ENCODE assay signal across 1 cellular context in the genomic region with DNA sequence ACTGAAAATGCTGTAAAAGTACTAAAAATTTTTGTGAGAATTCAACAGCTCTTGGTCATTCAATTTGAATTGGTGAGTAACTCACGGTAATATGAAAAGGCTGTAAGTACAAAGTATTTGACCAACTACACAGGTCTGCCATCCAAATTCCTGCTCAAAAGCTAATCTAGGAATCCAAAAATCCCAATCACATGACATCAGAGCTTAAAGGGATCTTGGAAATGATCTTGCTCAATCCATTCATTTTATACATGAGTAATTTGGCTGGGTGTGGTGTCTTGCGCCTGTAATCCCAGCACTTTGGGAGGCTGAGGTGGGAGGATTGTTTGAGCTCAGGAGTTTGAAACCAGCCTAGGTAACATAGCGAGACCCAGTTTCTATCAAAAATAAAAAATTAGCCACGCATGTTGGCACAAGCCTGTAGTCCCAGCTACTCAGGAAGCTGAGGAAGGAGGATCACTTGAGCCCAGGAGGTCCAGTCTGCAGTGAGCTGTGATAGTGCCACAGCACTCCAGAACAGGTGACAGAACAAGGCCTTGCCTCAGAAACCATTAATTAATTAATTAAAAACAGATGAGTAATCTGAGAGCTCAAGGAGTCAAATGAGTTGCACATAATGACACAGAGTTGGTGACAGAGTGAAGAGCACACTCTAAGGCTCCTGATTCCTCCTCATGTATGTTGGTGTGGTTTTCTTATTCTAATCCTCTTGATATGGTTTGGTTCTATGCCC.
TF ChIP-seq lines count a peak whose summit lies in the region.

No MANE protein-coding gene starts in this region.

TF ChIP-seq in endothelial cell of umbilical vein, 7 proteins besides CTCF, POLR2A, EP300 and RAD21 (continued from another document):
- TF ChIP-seq JUN (IDR thresholded peaks at IDR 0.05; ENCODE audit: borderline replicate concordance, insufficient read depth, insufficient read length, low read depth) (no peak), POLR2AphosphoS5 (IDR thresholded peaks at IDR 0.05; ENCODE audit: insufficient read depth, low read depth, low read length) (no peak)
